Comparison of ENCODE assay signal across 28 cellular contexts in the genomic region with DNA sequence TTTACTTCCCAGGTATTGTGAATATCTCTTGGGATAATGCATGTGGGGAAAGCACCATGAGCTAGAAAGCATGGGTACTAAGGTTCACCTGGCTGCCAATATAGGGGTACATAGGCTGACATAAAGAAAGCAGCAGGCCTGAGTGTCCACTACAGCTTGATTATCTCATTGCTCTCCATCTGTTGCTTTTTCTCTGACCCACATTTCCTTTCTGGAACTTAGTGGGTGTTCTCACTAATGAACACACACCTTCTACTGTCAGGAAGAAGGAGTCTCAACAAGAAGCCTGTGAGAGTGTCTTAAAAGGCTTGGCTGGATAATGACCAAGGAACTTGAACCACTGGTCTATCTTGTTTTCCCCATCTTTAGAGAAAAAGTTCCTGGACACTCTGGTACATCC.
"Had no signal": no experiment of that assay in that cellular context is flagged by ENCODE, and none has a peak within 500 bp of the region (broad histone marks: within the 10 kb centered on the region; RNA-seq: fewer than 3 reads in every experiment).

No MANE protein-coding gene starts in this region.

- H3K27ac ChIP-seq: adrenal gland, ascending aorta, cardiac muscle cell, WERI-Rb-1 had no signal

- H3K36me3 ChIP-seq: adrenal gland, ascending aorta, cardiac muscle cell, WERI-Rb-1 had no signal

- H3K27me3 ChIP-seq: adrenal gland, ascending aorta, cardiac muscle cell had no signal

- H3K4me1 ChIP-seq: adrenal gland, ascending aorta had no signal

- H3K4me3 ChIP-seq: adrenal gland, ascending aorta, cardiac muscle cell had no signal

- H3K9me3 ChIP-seq: adrenal gland, ascending aorta had no signal

- DNase-seq: activated CD4-positive, alpha-beta memory T cell treated with anti-CD3 and anti-CD28 coated beads, Interleukin-2, amount 10 ng/mL, durations not matched to agents 7 days and 5 days; activated CD4-positive, alpha-beta T cell treated with anti-CD3 and anti-CD28 coated beads for 1 hour; activated CD4-positive, alpha-beta T cell treated with anti-CD3 and anti-CD28 coated beads for 36 hours; activated CD4-positive, alpha-beta T cell treated with anti-CD3 and anti-CD28 coated beads for 48 hours; activated CD4-positive, alpha-beta T cell treated with anti-CD3 and anti-CD28 coated beads, Interleukin-2, amount 10 ng/mL, durations not matched to agents 7 days and 5 days; activated CD4-positive, alpha-beta T cell treated with anti-CD3 and anti-CD28 coated beads, Interleukin-2, amount 50 U/mL, for 48 hours; activated CD4-positive, CD25-positive, alpha-beta regulatory T cell; activated CD8-positive, alpha-beta memory T cell treated with anti-CD3 and anti-CD28 coated beads for 24 hours; activated CD8-positive, alpha-beta memory T cell treated with anti-CD3 and anti-CD28 coated beads, Interleukin-2, amount 10 ng/mL, durations not matched to agents 7 days and 5 days; activated CD8-positive, alpha-beta memory T cell treated with anti-CD3 and anti-CD28 coated beads, Interleukin-2, amount 50 U/mL, for 48 hours; activated CD8-positive, alpha-beta T cell treated with anti-CD3 and anti-CD28 coated beads, Interleukin-2, amount 10 ng/mL, durations not matched to agents 7 days and 5 days; activated effector memory CD4-positive, alpha-beta T cell treated with anti-CD3 and anti-CD28 coated beads, Interleukin-2, amount 50 U/mL, for 16 hours; activated gamma-delta T cell treated with Interleukin-2 at 50 U/mL for 16 hours; activated naive CD4-positive, alpha-beta T cell; activated naive CD4-positive, alpha-beta T cell treated with anti-CD3 and anti-CD28 coated beads for 36 hours; activated naive CD4-positive, alpha-beta T cell treated with anti-CD3 and anti-CD28 coated beads, Interleukin-2, amount 50 U/mL, for 16 hours; activated naive CD8-positive, alpha-beta T cell treated with anti-CD3 and anti-CD28 coated beads for 36 hours; activated T-cell treated with anti-CD3 and anti-CD28 coated beads, Interleukin-2, amount 50 U/mL, for 24 hours; activated T-cell treated with anti-CD3 and anti-CD28 coated beads, Interleukin-2, amount 50 U/mL, for 48 hours; adrenal gland; amniotic stem cell; anterior cingulate cortex; T-helper 1 cell; T-helper 2 cell; T-helper 9 cell; WERI-Rb-1 had no signal
